In the genomic region with DNA sequence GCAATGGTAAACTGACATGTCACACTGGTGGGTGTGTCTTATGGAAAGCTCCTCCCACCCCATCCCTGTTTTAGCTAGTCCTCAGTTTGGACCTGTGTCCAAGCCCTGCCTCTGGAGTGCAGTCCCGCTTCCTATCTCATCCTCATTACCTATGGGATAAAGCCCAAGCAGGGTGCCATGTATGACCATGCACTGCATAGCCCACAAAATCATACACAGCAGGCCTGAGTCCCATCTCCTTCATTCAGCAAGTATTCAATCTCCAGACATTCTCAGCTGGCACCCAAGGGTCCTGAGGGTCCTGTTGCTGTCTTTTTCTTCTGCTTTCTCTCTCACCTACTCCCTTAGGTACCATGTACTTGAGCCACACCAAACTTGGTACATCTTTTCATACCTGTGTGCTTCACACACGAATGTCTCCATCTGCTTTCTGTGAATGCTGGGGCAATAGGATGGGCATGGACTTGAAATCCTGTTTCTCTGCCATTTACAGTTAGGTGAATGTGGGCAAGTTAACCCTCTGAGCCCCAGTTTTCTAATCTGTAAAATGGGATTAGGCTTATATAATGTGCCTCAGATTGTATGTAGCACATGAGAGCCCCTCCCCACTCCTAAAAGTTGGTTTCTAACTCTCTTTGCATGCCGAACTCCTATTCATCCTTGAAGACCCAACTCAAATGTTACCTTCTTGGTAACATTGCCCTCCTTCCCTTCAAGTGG, we compare ENCODE assay signal across 27 cellular contexts. TPM values are rescaled to one million over a fixed set of nuclear protein-coding genes. Genes with fewer than 3 reads are reported as not detected.
DNase-seq lines count a peak whose midpoint lies in the region; ATAC-seq, FAIRE-seq and TF ChIP-seq lines count a peak whose summit lies in the region.
"Had no signal": no experiment of that assay in that cellular context is flagged by ENCODE, and none has a peak within 500 bp of the region (broad histone marks: within the 10 kb centered on the region; RNA-seq: fewer than 3 reads in every experiment).

No MANE protein-coding gene starts in this region.

- peak; percentile 88 for DNase-seq in MCF 10A (ENCODE audit: unreplicated experiment)
- DNase-seq in breast epithelium (ENCODE audit: low spot score in 2 of 2): no peak
- peak; percentile 89 for DNase-seq in bronchial epithelial cell (ENCODE audit: low read depth)
- DNase-seq in NCI-H1048 (lab: John Stamatoyannopoulos, UW): no peak
- DNase-seq in vagina (ENCODE audit: extremely low spot score in 2 of 2): no peak
- no peak for DNase-seq in NCI-H1417 (lab: John Stamatoyannopoulos, UW)
- DNase-seq: activated CD4-positive, alpha-beta memory T cell treated with anti-CD3 and anti-CD28 coated beads for 36 hours; activated naive CD8-positive, alpha-beta T cell treated with anti-CD3 and anti-CD28 coated beads for 36 hours; activated T-cell treated with anti-CD3 and anti-CD28 coated beads, Interleukin-2, amount 50 U/mL, for 72 hours; DMS153; dorsolateral prefrontal cortex; esophagus squamous epithelium; naive B cell; NCI-H1930; NCI-H446; stimulated activated CD4-positive, alpha-beta T cell treated with anti-CD3 and anti-CD28 coated beads, Interleukin-4, amount 100 ng/mL, for 1 hour; substantia nigra had no signal

- 92 to 94% methylated on average over 2 to 3 of the region's 3 CpGs for WGBS in gastroesophageal sphincter (ENCODE audit: low coverage in 1 of 2), 2 donors

- POLR2A ChIA-PET in MCF 10A (lab: Yijun Ruan, JAX): interaction anchor here (0.5 to 21.4 kb wide), 29 partner anchors 13 to 358 kb away, joined by 3 to 703 read pairs (median 13); a partner anchor contains a TSS

- H3K27me3 ChIP-seq in breast epithelium (no peaks in the 10 kb centered on the region), bronchial epithelial cell (ENCODE audit: control insufficient read depth, insufficient read depth, low read length) (no peaks in the 10 kb centered on the region), gastroesophageal sphincter (no peaks in the 10 kb centered on the region), vagina (no peaks in the 10 kb centered on the region)
- H3K27me3 ChIP-seq: BLaER1 treated with 17β-estradiol and CSF1 and Interleukin-3, amounts not matched to agents 10 nM and 100 nM; cardiac muscle cell; dorsolateral prefrontal cortex; esophagus squamous epithelium had no signal

- H3K4me3 ChIP-seq in breast epithelium (no peak overlapping the region), bronchial epithelial cell (ENCODE audit: low read depth, low read length) (no peak overlapping the region), gastroesophageal sphincter (no peak overlapping the region), vagina (no peak overlapping the region)
- H3K4me3 ChIP-seq: BLaER1 treated with 17β-estradiol and CSF1 and Interleukin-3, amounts not matched to agents 10 nM and 100 nM; cardiac muscle cell; dorsolateral prefrontal cortex; esophagus squamous epithelium; lung had no signal

- no peak for ATAC-seq in gastroesophageal sphincter
- no peak for ATAC-seq in HG03108 (IDR thresholded peaks at IDR 0.05; ENCODE audit: unreplicated experiment)
- ATAC-seq: activated T-cell treated with anti-CD3 and anti-CD28 coated beads, Interleukin-2, amount 50 U/mL, for 72 hours; Right ventricle myocardium inferior had no signal

- intact Hi-C loops in MCF 10A (cut with micrococcal nuclease): loop anchor here (1.0 to 2.0 kb wide), 2 partner anchors 28 to 60 kb away; a partner anchor contains a TSS
- intact Hi-C loops in breast epithelium (cut with DNase I; ENCODE audit: low total_unique reads): no loop called here
- intact Hi-C loops in vagina (cut with DNase I): no loop called here

- CTCF ChIA-PET in MCF 10A (lab: Yijun Ruan, JAX): interaction anchor here (0.6 to 2.6 kb wide), 8 partner anchors 22 to 1535 kb away, joined by 3 to 8 read pairs (median 4); no protein-coding TSS in a partner anchor

- BruUV-seq in MCF 10A (replicated peaks; lab: Mats Ljungman, UMichigan): TSS peak; percentile 7

- no peaks in the 10 kb centered on the region for H3K9me3 ChIP-seq in breast epithelium
- H3K9me3 ChIP-seq in gastroesophageal sphincter: no peaks in the 10 kb centered on the region
- no peaks in the 10 kb centered on the region for H3K9me3 ChIP-seq in vagina
- H3K9me3 ChIP-seq: esophagus squamous epithelium had no signal

- H3K4me3 Mint-ChIP-seq in MCF 10A (ENCODE audit: unreplicated experiment): no peak overlapping the region
- H3K4me3 Mint-ChIP-seq: activated CD4-positive, alpha-beta memory T cell treated with anti-CD3 and anti-CD28 coated beads for 36 hours; activated naive CD8-positive, alpha-beta T cell treated with anti-CD3 and anti-CD28 coated beads for 36 hours; activated T-cell treated with anti-CD3 and anti-CD28 coated beads, Interleukin-2, amount 50 U/mL, for 72 hours; naive B cell had no signal

- TF ChIP-seq EP300 in gastroesophageal sphincter (IDR thresholded peaks at IDR 0.05): no peak

- peak overlapping the region; percentile 73 for H3K27ac Mint-ChIP-seq in MCF 10A (ENCODE audit: low read depth, unreplicated experiment)
- H3K27ac Mint-ChIP-seq: activated CD4-positive, alpha-beta memory T cell treated with anti-CD3 and anti-CD28 coated beads for 36 hours; activated naive CD8-positive, alpha-beta T cell treated with anti-CD3 and anti-CD28 coated beads for 36 hours; activated T-cell treated with anti-CD3 and anti-CD28 coated beads, Interleukin-2, amount 50 U/mL, for 72 hours had no signal

- no peak for TF ChIP-seq CTCF in MCF 10A (IDR thresholded peaks at IDR 0.05; ENCODE audit: unreplicated experiment)
- TF ChIP-seq CTCF in breast epithelium (IDR thresholded peaks at IDR 0.05): no peak
- TF ChIP-seq CTCF in bronchial epithelial cell (IDR thresholded peaks at IDR 0.05; ENCODE audit: insufficient read depth, low read length, severe bottlenecking): no peak
- no peak for TF ChIP-seq CTCF in gastroesophageal sphincter (IDR thresholded peaks at IDR 0.05)
- no peak for TF ChIP-seq CTCF in vagina (IDR thresholded peaks at IDR 0.05)

- H3K36me3 ChIP-seq in breast epithelium (no peaks in the 10 kb centered on the region), bronchial epithelial cell (ENCODE audit: control insufficient read depth, insufficient read depth, low read length) (peaks cover 3% of the 10 kb centered on the region), gastroesophageal sphincter (no peaks in the 10 kb centered on the region), vagina (peaks cover 0 to 5% of the 10 kb centered on the region in 2 donors)
- H3K36me3 ChIP-seq: BLaER1 treated with 17β-estradiol and CSF1 and Interleukin-3, amounts not matched to agents 10 nM and 100 nM; cardiac muscle cell had no signal

- H3K4me1 Mint-ChIP-seq in MCF 10A (ENCODE audit: insufficient read depth, unreplicated experiment): peaks cover 35% of the 10 kb centered on the region

- H3K27ac ChIP-seq in breast epithelium (no peak overlapping the region), gastroesophageal sphincter (peak overlapping the region in 3 of 4 donors; percentile 70 to 85 (median 75)), vagina (no peak overlapping the region)
- H3K27ac ChIP-seq: BLaER1 treated with 17β-estradiol and CSF1 and Interleukin-3, amounts not matched to agents 10 nM and 100 nM; cardiac muscle cell; dorsolateral prefrontal cortex; parathyroid adenoma; VCaP had no signal

- H3K27me3 Mint-ChIP-seq in MCF 10A (ENCODE audit: insufficient read depth, unreplicated experiment): no peaks in the 10 kb centered on the region
- H3K27me3 Mint-ChIP-seq: activated CD4-positive, alpha-beta memory T cell treated with anti-CD3 and anti-CD28 coated beads for 36 hours; activated naive CD8-positive, alpha-beta T cell treated with anti-CD3 and anti-CD28 coated beads for 36 hours had no signal

- H3K4me1 ChIP-seq in breast epithelium (no peaks in the 10 kb centered on the region), gastroesophageal sphincter (peaks cover 2 to 63% (median 15%) of the 10 kb centered on the region in 3 donors), vagina (peaks cover 41% of the 10 kb centered on the region)
- H3K4me1 ChIP-seq: parathyroid adenoma had no signal

- FAIRE-seq in bronchial epithelial cell (lab: Jason Lieb, UNC): peak; percentile 88

- no peaks in the 10 kb centered on the region for H3K9me3 Mint-ChIP-seq in MCF 10A (ENCODE audit: unreplicated experiment)
- H3K9me3 Mint-ChIP-seq: activated CD4-positive, alpha-beta memory T cell treated with anti-CD3 and anti-CD28 coated beads for 36 hours; activated naive CD8-positive, alpha-beta T cell treated with anti-CD3 and anti-CD28 coated beads for 36 hours; activated T-cell treated with anti-CD3 and anti-CD28 coated beads, Interleukin-2, amount 50 U/mL, for 72 hours had no signal

- peaks cover 93% of the 10 kb centered on the region for H3K36me3 Mint-ChIP-seq in MCF 10A (ENCODE audit: insufficient read depth, unreplicated experiment)
- H3K36me3 Mint-ChIP-seq: naive B cell had no signal

- TF ChIP-seq POLR2A in breast epithelium (IDR thresholded peaks at IDR 0.05) (no peak), gastroesophageal sphincter (IDR thresholded peaks at IDR 0.05) (no peak), vagina (IDR thresholded peaks at IDR 0.05) (no peak)

RNA-seq across cellular contexts. Expression of a gene that starts 28.5 kb away (rescaled TPM):
- total RNA-seq in MCF 10A (2022): 387 and 522 TPM in 2 replicates
- 10 to 100 TPM in 2 of 3 donors, not detected in 1; 30.5 to 52.2 TPM for total RNA-seq in breast epithelium
- 22.0 and 27.1 TPM in 2 replicates for total RNA-seq in bronchial epithelial cell
- total RNA-seq in gastroesophageal sphincter: 1 to 10 TPM in 1 of 4 donors, not detected in 3; 2.2 TPM
- total RNA-seq in vagina: 296 TPM
- total RNA-seq: A673, cardiac muscle cell, dorsolateral prefrontal cortex, Right ventricle myocardium inferior, skeletal muscle tissue had no signal

RNA-seq across cellular contexts. Expression of a gene that starts 29.6 kb away (rescaled TPM):
- total RNA-seq in MCF 10A (2022): 6.5 and 14.4 TPM in 2 replicates
- total RNA-seq in breast epithelium: 100 to 1,000 TPM; 191 to 893 (median 278) TPM
- total RNA-seq in bronchial epithelial cell: 17.3 and 21.9 TPM in 2 replicates
- total RNA-seq in gastroesophageal sphincter: 100 to 1,000 TPM; 209 to 428 (median 281) TPM
- 700 TPM for total RNA-seq in vagina

RNA-seq across cellular contexts. Expression of a gene that starts 55.2 kb away (rescaled TPM):
- 100 and 151 TPM in 2 replicates for total RNA-seq in MCF 10A (2022)
- total RNA-seq in breast epithelium: 1 to 10 TPM; 2.0 to 6.4 (median 2.5) TPM
- 0.79 and 2.0 TPM in 2 replicates for total RNA-seq in bronchial epithelial cell
- 1 to 10 TPM in 1 of 4 donors, under 1 TPM in 3; 0.40 to 4.3 (median 0.79) TPM for total RNA-seq in gastroesophageal sphincter
- 16.9 TPM for total RNA-seq in vagina

Comparison
In these comparisons a context has a peak if more than half of its experiments do, and no peak if none do; other contexts are left out.
1. DNase-seq: peak in MCF 10A (single experiment) and bronchial epithelial cell (single experiment); none in breast epithelium (0 of 2), NCI-H1048 (single experiment), vagina (0 of 2) and NCI-H1417 (0 of 3).
2. H3K27ac ChIP-seq: peak in gastroesophageal sphincter (3 of 4); none in breast epithelium (0 of 2) and vagina (single experiment).